ENCODE assay signal across 1 cellular context in the genomic region with DNA sequence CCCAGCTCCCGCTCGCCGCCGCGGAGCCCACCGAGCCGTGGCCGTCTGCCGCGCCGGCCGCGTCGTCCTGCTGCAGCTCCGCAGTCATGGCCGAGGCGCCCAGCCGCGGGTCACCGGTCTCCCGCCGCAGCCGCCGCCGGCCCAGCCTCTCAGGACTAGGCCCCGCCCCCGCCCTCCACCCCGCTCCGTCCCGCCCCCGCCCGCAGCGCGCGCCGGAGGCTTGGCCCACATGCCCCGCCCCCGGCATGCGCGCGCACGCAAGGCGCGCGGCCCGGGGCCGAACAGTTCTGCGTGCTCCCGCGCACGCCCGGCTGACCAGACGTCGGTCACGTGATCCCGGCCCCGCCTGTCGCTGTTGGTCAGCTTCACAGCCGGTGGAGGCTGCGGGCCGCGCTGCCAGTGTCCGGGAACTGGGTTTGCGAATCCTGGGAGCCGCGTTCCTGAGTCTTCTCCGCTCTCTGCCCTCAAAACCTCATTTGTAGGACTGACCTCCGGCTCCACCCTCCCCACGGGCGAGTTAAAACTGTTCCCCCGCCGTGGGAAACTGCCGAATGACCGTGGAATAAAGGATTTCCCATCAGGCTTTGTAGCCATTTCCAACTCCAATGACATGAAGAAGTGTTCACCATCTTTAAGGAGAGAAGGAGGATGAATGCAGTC.
TF ChIP-seq lines count a peak whose summit lies in the region.

A gene with protein sequence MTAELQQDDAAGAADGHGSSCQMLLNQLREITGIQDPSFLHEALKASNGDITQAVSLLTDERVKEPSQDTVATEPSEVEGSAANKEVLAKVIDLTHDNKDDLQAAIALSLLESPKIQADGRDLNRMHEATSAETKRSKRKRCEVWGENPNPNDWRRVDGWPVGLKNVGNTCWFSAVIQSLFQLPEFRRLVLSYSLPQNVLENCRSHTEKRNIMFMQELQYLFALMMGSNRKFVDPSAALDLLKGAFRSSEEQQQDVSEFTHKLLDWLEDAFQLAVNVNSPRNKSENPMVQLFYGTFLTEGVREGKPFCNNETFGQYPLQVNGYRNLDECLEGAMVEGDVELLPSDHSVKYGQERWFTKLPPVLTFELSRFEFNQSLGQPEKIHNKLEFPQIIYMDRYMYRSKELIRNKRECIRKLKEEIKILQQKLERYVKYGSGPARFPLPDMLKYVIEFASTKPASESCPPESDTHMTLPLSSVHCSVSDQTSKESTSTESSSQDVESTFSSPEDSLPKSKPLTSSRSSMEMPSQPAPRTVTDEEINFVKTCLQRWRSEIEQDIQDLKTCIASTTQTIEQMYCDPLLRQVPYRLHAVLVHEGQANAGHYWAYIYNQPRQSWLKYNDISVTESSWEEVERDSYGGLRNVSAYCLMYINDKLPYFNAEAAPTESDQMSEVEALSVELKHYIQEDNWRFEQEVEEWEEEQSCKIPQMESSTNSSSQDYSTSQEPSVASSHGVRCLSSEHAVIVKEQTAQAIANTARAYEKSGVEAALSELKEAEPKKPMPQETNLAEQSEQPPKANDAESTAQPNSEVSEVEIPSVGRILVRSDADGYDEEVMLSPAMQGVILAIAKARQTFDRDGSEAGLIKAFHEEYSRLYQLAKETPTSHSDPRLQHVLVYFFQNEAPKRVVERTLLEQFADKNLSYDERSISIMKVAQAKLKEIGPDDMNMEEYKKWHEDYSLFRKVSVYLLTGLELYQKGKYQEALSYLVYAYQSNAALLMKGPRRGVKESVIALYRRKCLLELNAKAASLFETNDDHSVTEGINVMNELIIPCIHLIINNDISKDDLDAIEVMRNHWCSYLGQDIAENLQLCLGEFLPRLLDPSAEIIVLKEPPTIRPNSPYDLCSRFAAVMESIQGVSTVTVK (minus strand): TSS at position 159 of the 660 bp plus-strand sequence. CDS start 71 bp downstream, at position 88.

TF ChIP-seq in K562, 482 proteins besides CTCF, POLR2A, EP300 and RAD21 (continued from another document and continues in another):
- no peak for TF ChIP-seq MAFF (IDR thresholded peaks at IDR 0.05; ENCODE audit: low read length)
- TF ChIP-seq KHSRP (IDR thresholded peaks at IDR 0.05): no peak
- TF ChIP-seq ZNF584 (CRISPR knock-in tag; IDR thresholded peaks at IDR 0.05; ENCODE audit: low read depth): no peak
- peak; percentile 64 for TF ChIP-seq CREM (IDR thresholded peaks at IDR 0.05; ENCODE audit: low read depth)
- no peak for TF ChIP-seq ZNF444 (CRISPR knock-in tag; IDR thresholded peaks at IDR 0.05)
- TF ChIP-seq ILK (tag; IDR thresholded peaks at IDR 0.05; ENCODE audit: borderline replicate concordance, low read depth): no peak
- no peak for TF ChIP-seq LARP7 (IDR thresholded peaks at IDR 0.05)
- peak; percentile 17; the same call in 1 of the 2 replicates for TF ChIP-seq NCOR1 (IDR thresholded peaks at IDR 0.05)
- no peak for TF ChIP-seq TGIF2 (CRISPR knock-in tag; IDR thresholded peaks at IDR 0.05)
- no peak for TF ChIP-seq PHF21A (IDR thresholded peaks at IDR 0.05; ENCODE audit: borderline replicate concordance, low read depth)
- peak; percentile 68; the same call in 1 of the 2 replicates for TF ChIP-seq ZNF780A (CRISPR knock-in tag; IDR thresholded peaks at IDR 0.05)
- no peak for TF ChIP-seq ZFP1 (CRISPR knock-in tag; IDR thresholded peaks at IDR 0.05)
- TF ChIP-seq ETS2 (tag; IDR thresholded peaks at IDR 0.05; ENCODE audit: borderline replicate concordance, poor library complexity, severe bottlenecking): no peak
- 0 out of 2 replicates have a peak, but pooled peaks have one; percentile 9 for TF ChIP-seq CREB1 (IDR thresholded peaks at IDR 0.05)
- peak; percentile 50; the same call in 1 of the 2 replicates for TF ChIP-seq CREB1 (CRISPR knock-in tag; IDR thresholded peaks at IDR 0.05)
- no peak for TF ChIP-seq ZBTB40 (IDR thresholded peaks at IDR 0.05)
- TF ChIP-seq ZBTB40 (CRISPR knock-in tag; IDR thresholded peaks at IDR 0.05): no peak
- TF ChIP-seq RBM17 (IDR thresholded peaks at IDR 0.05; ENCODE audit: borderline replicate concordance, low read depth, low read length): no peak
- TF ChIP-seq ZNF354B (CRISPR knock-in tag; IDR thresholded peaks at IDR 0.05): no peak
- TF ChIP-seq KDM4B (IDR thresholded peaks at IDR 0.05; ENCODE audit: borderline replicate concordance in 2 of 2, low read depth in 1 of 2): peak in 1 of 2 experiments; percentile 54; a peak in 1 of 4 replicates
- no peak for TF ChIP-seq SAFB2 (IDR thresholded peaks at IDR 0.05; ENCODE audit: borderline replicate concordance, low read depth, low read length, severe bottlenecking)
- TF ChIP-seq, protein P1, sequence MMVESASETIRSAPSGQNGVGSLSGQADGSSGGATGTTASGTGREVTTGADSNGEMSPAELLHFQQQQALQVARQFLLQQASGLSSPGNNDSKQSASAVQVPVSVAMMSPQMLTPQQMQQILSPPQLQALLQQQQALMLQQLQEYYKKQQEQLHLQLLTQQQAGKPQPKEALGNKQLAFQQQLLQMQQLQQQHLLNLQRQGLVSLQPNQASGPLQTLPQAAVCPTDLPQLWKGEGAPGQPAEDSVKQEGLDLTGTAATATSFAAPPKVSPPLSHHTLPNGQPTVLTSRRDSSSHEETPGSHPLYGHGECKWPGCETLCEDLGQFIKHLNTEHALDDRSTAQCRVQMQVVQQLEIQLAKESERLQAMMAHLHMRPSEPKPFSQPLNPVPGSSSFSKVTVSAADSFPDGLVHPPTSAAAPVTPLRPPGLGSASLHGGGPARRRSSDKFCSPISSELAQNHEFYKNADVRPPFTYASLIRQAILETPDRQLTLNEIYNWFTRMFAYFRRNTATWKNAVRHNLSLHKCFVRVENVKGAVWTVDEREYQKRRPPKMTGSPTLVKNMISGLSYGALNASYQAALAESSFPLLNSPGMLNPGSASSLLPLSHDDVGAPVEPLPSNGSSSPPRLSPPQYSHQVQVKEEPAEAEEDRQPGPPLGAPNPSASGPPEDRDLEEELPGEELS (CRISPR knock-in tag; IDR thresholded peaks at IDR 0.05; ENCODE audit: borderline replicate concordance): no peak
- TF ChIP-seq ELF4 (CRISPR knock-in tag; IDR thresholded peaks at IDR 0.05): no peak
- no peak for TF ChIP-seq ZNF699 (CRISPR knock-in tag; IDR thresholded peaks at IDR 0.05; ENCODE audit: insufficient replicate concordance)
- TF ChIP-seq TCF7L2 (IDR thresholded peaks at IDR 0.05; ENCODE audit: low read depth, low read length): no peak
- no peak for TF ChIP-seq ARID4B (CRISPR knock-in tag; IDR thresholded peaks at IDR 0.05)
- TF ChIP-seq ZNF311 (CRISPR knock-in tag; IDR thresholded peaks at IDR 0.05): 0 out of 2 replicates have a peak, but pooled peaks have one; percentile 29
- no peak for TF ChIP-seq NFIX (CRISPR knock-in tag; IDR thresholded peaks at IDR 0.05; ENCODE audit: low read depth)
- TF ChIP-seq, protein P2, sequence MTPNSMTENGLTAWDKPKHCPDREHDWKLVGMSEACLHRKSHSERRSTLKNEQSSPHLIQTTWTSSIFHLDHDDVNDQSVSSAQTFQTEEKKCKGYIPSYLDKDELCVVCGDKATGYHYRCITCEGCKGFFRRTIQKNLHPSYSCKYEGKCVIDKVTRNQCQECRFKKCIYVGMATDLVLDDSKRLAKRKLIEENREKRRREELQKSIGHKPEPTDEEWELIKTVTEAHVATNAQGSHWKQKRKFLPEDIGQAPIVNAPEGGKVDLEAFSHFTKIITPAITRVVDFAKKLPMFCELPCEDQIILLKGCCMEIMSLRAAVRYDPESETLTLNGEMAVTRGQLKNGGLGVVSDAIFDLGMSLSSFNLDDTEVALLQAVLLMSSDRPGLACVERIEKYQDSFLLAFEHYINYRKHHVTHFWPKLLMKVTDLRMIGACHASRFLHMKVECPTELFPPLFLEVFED (CRISPR knock-in tag; conservative IDR thresholded peaks at IDR 0.05): no peak
- no peak; the same call in 1 of the 2 replicates for TF ChIP-seq MYC (IDR thresholded peaks at IDR 0.05; ENCODE audit: low read depth, low read length)
- TF ChIP-seq MYC (CRISPR knock-in tag; IDR thresholded peaks at IDR 0.05; ENCODE audit: borderline replicate concordance, low read depth): no peak; the same call in 1 of the 2 replicates
- no peak for TF ChIP-seq RHOXF2B (CRISPR knock-in tag; conservative IDR thresholded peaks at IDR 0.05)
- no peak for TF ChIP-seq POLR2AphosphoS2 (IDR thresholded peaks at IDR 0.05; ENCODE audit: low read length)
- TF ChIP-seq HNRNPL (IDR thresholded peaks at IDR 0.05; ENCODE audit: low read depth, low read length): no peak
- no peak for TF ChIP-seq PURB (CRISPR knock-in tag; IDR thresholded peaks at IDR 0.05; ENCODE audit: low read depth)
- 0 out of 2 replicates have a peak, but pooled peaks have one; percentile 11 for TF ChIP-seq BCOR (IDR thresholded peaks at IDR 0.05)
